In genomic region chr1:16651560-16651959, GRCh38 we compare ENCODE assay signal across 10 cellular contexts. TPM values are rescaled to one million over a fixed set of nuclear protein-coding genes. Genes with fewer than 3 reads are reported as not detected.
A peak's percentile ranks its signal among the peaks of the same experiment; 100 is the strongest.
DNase-seq lines count a peak whose midpoint lies in the region; ATAC-seq and TF ChIP-seq lines count a peak whose summit lies in the region.
"Not testable (repeated sequence)": the region's sequence is repeated elsewhere in the genome, so short reads cannot be mapped to it uniquely, and the experiment has no call there.
"Had no signal": no experiment of that assay in that cellular context is flagged by ENCODE, and none has a peak within 500 bp of the region (broad histone marks: within the 10 kb centered on the region; RNA-seq: fewer than 3 reads in every experiment).

No MANE protein-coding gene starts in this region.

- not testable (repeated sequence) for H3K14ac ChIP-seq in neuronal stem cell (ENCODE audit: low read length)

- not testable (repeated sequence) for H3K36me3 Mint-ChIP-seq in WTC11

- H3K27ac ChIP-seq in DND-41 (ENCODE audit: low read length); neuronal stem cell (replicated peaks; ENCODE audit: low read length): not testable (repeated sequence)

- not testable (repeated sequence) for TF ChIP-seq CTCF in DND-41 (IDR thresholded peaks at IDR 0.05; ENCODE audit: borderline replicate concordance, extremely low read depth, low read length, poor library complexity, severe bottlenecking); WTC11 (IDR thresholded peaks at IDR 0.05)
- peak; percentile 11 for TF ChIP-seq CTCF in fibroblast of the aortic adventitia (IDR thresholded peaks at IDR 0.05; ENCODE audit: insufficient read depth, low read length)

- not testable (repeated sequence) for H3K27me3 ChIP-seq in DND-41 (ENCODE audit: insufficient read depth, low read length, poor library complexity); neuronal stem cell (ENCODE audit: control insufficient read depth in 3 of 3, insufficient read depth in 3 of 3, low read depth in 1 of 3, low read length in 3 of 3)

- H3K18ac ChIP-seq in neuronal stem cell (ENCODE audit: low read length): not testable (repeated sequence)

- H3K9ac ChIP-seq in DND-41 (ENCODE audit: low read depth, low read length); neuronal stem cell (ENCODE audit: low read depth, low read length, poor library complexity): not testable (repeated sequence)

- not testable (repeated sequence) for H4K8ac ChIP-seq in neuronal stem cell (ENCODE audit: low read depth, low read length)

- POLR2A ChIA-PET in WTC11 (lab: Charles Lee): not testable (repeated sequence)

- H3K79me2 ChIP-seq in DND-41 (ENCODE audit: insufficient read depth, low read length): not testable (repeated sequence)

- not testable (repeated sequence) for H3K27ac Mint-ChIP-seq in WTC11

- not testable (repeated sequence) for H3K4me1 ChIP-seq in DND-41 (ENCODE audit: insufficient read depth, low read length); neuronal stem cell (ENCODE audit: control insufficient read depth in 2 of 2, insufficient read depth in 1 of 2, low read depth in 1 of 2, low read length in 2 of 2)

- WGBS in neuronal stem cell (ENCODE audit: extremely low coverage in 2 of 2, insufficient read length in 2 of 2, insufficient replicate concordance in 1 of 2), 2 donors: no CpG with 5 or more reads among the region's 1 CpG

- H3K36me3 ChIP-seq in DND-41 (ENCODE audit: insufficient read depth, low read length); neuronal stem cell (replicated peaks in 1 of 2; ENCODE audit: control insufficient read depth in 2 of 2, insufficient read depth in 2 of 2, low read length in 2 of 2): not testable (repeated sequence)

- H3K23ac ChIP-seq in neuronal stem cell (ENCODE audit: low read depth, low read length, poor library complexity): not testable (repeated sequence)

- not testable (repeated sequence) for H4K91ac ChIP-seq in neuronal stem cell (ENCODE audit: low read depth, low read length, poor library complexity)

- not testable (repeated sequence) for H2BK12ac ChIP-seq in neuronal stem cell (ENCODE audit: low read length)

- not testable (repeated sequence) for H3K9me3 Mint-ChIP-seq in WTC11

- H3K79me1 ChIP-seq in neuronal stem cell (ENCODE audit: low read depth, low read length): not testable (repeated sequence)

- CTCF ChIA-PET in WTC11 (lab: Charles Lee): not testable (repeated sequence)

- not testable (repeated sequence) for H2AK5ac ChIP-seq in neuronal stem cell (ENCODE audit: low read depth, low read length)

- H2AFZ ChIP-seq in DND-41 (ENCODE audit: low read depth, low read length): not testable (repeated sequence)
- H2AFZ ChIP-seq in neuronal stem cell (ENCODE audit: low read length): peak overlapping the region; percentile 19

- not testable (repeated sequence) for H3K9me3 ChIP-seq in DND-41 (ENCODE audit: insufficient read depth, low read length, severe bottlenecking); neuronal stem cell (replicated peaks in 1 of 2; ENCODE audit: control insufficient read depth in 2 of 2, insufficient read depth in 1 of 2, low read depth in 1 of 2, low read length in 2 of 2)

- not testable (repeated sequence) for H3K4ac ChIP-seq in neuronal stem cell (ENCODE audit: low read length)

- not testable (repeated sequence) for H2BK15ac ChIP-seq in neuronal stem cell (ENCODE audit: low read length)

- peaks cover 15% of the 10 kb centered on the region for H3K27me3 Mint-ChIP-seq in WTC11 (ENCODE audit: low read depth)

- H3K4me2 ChIP-seq in DND-41 (ENCODE audit: insufficient read depth, low read length); neuronal stem cell (ENCODE audit: insufficient read depth, low read length, poor library complexity, severe bottlenecking): not testable (repeated sequence)

- H2BK120ac ChIP-seq in neuronal stem cell (ENCODE audit: low read depth, low read length): not testable (repeated sequence)

- not testable (repeated sequence) for H3K4me3 ChIP-seq in DND-41 (ENCODE audit: low read depth in 1 of 2, low read length in 2 of 2); fibroblast of the aortic adventitia (ENCODE audit: low read depth, low read length); neuronal stem cell (ENCODE audit: low read length in 2 of 2)

- not testable (repeated sequence) for H3K4me3 Mint-ChIP-seq in WTC11

- H4K20me1 ChIP-seq in DND-41 (ENCODE audit: insufficient read depth, low read length): not testable (repeated sequence)

- ATAC-seq in DND-41 (ENCODE audit: insufficient read depth, low read depth): peak; percentile 52; the same call in 1 of the 3 replicates
- not testable (repeated sequence) for ATAC-seq in WTC11

- not testable (repeated sequence) for H3K4me1 Mint-ChIP-seq in WTC11

- H2BK5ac ChIP-seq in neuronal stem cell (ENCODE audit: low read length): not testable (repeated sequence)

- not testable (repeated sequence) for DNase-seq in DND-41; WTC11 (ENCODE audit: low spot score); fibroblast of the aortic adventitia (ENCODE audit: low read depth); neuronal stem cell (ENCODE audit: low spot score)
- DNase-seq in HT-29 (ENCODE audit: low spot score) (peak; percentile 7), OCI-M1 (lab: John Stamatoyannopoulos, UW) (peak; percentile 40), activated gamma-delta T cell treated with Interleukin-2 at 50 U/mL for 16 hours (peak; percentile 2)

TF ChIP-seq in WTC11, 78 proteins besides CTCF, POLR2A, EP300 and RAD21:
- peak; percentile 96 for TF ChIP-seq GABPB1 (CRISPR knock-in tag; IDR thresholded peaks at IDR 0.05)
TF ChIP-seq in WTC11: peak in this region for 1; not testable (repeated sequence) for 77.

RNA-seq across cellular contexts. Expression of gene RNU1-3, which starts 15.2 kb away (rescaled TPM):
- under 0.01 TPM in 2 replicates for total RNA-seq in HT-29 (2014; rRNA removed; shearing (Covaris generic))
- 1,028 to 1,267 TPM (median 1,197 TPM) in 3 replicates for total RNA-seq in WTC11 (2021)
- total RNA-seq in fibroblast of the aortic adventitia (ENCODE audit: low replicate concordance): under 0.01 and 2,882 TPM in 2 replicates
- polyA plus RNA-seq in neuronal stem cell (2013, experiment 1 of 2): 14.3 TPM
- polyA plus RNA-seq in neuronal stem cell (2013, experiment 2 of 2): 15.9 TPM
- total RNA-seq: GM23338 had no signal
- polyA plus RNA-seq: BJ; CD4-positive, alpha-beta memory T cell; GM23338 had no signal

RNA-seq across cellular contexts. Expression of gene NBPF1, which starts 38.2 kb away (rescaled TPM):
- 5.1 and 6.2 TPM in 2 replicates for total RNA-seq in HT-29 (2014; rRNA removed; shearing (Covaris generic))
- total RNA-seq in WTC11 (2021) (17.5 to 18.3 TPM (median 17.9 TPM) in 3 replicates), fibroblast of the aortic adventitia (ENCODE audit: low replicate concordance) (36.7 and 63.1 TPM in 2 replicates)
- polyA plus RNA-seq in neuronal stem cell (2013, experiment 1 of 2): 19.8 TPM
- polyA plus RNA-seq in neuronal stem cell (2013, experiment 2 of 2): 20.3 TPM
